In the genomic region with DNA sequence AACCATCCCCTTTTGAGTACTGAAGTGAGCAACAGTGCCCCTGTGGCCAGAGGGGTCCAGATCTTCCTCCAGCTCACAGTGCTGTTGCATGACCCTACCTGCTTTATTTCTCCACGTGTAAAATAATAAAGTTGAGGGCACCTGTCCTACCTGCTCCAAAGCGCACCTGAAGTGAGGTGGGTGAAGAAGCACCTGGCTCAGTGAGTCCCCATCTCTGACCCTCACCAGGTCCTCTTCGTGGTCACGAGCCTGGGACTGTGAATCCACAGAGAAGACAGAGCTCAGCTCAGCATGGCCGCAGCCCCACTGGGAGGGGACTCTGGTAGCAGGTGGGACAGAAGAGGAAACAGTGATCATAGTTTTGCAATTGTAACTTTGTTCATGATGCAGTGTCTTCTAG, we compare ENCODE assay signal across 19 cellular contexts.
DNase-seq lines count a peak whose midpoint lies in the region; ATAC-seq, FAIRE-seq and TF ChIP-seq lines count a peak whose summit lies in the region.
"Had no signal": no experiment of that assay in that cellular context is flagged by ENCODE, and none has a peak within 500 bp of the region (broad histone marks: within the 10 kb centered on the region; RNA-seq: fewer than 3 reads in every experiment).

No MANE protein-coding gene starts in this region.

- no peak overlapping the region for H2BK15ac ChIP-seq in H9 (ENCODE audit: low read depth, low read length)

- H3K4me3 Mint-ChIP-seq in H9 = no peak overlapping the region
- H3K4me3 Mint-ChIP-seq: CD4-positive, alpha-beta memory T cell; GM23338; HFFc6 had no signal

- H2BK120ac ChIP-seq in H9 (ENCODE audit: low read depth, low read length, poor library complexity, severe bottlenecking) = no peak overlapping the region

- no peak for TF ChIP-seq RAD21 in K562 (CRISPR knock-in tag; conservative IDR thresholded peaks at IDR 0.05 in 1 of 2, IDR thresholded peaks at IDR 0.05 in 1 of 2)

- POLR2A ChIA-PET in K562 (lab: Yijun Ruan, JAX) = interaction anchor here (0.6 to 2.0 kb wide), 2 partner anchors 8 to 649 kb away, joined by 4 read pairs; no protein-coding TSS in a partner anchor
- POLR2A ChIA-PET in GM10248 (lab: Yijun Ruan, JAX) = no interaction called here

- no peaks in the 10 kb centered on the region for H3K36me3 Mint-ChIP-seq in H9 (ENCODE audit: insufficient read depth in 1 of 3, low read depth in 3 of 3)
- H3K36me3 Mint-ChIP-seq: CD4-positive, alpha-beta memory T cell had no signal

- H3K9ac ChIP-seq in H9 (ENCODE audit: extremely low read depth, insufficient read length, low read length) (no peak overlapping the region), K562 (ENCODE audit: insufficient read depth in 1 of 2, low read depth in 2 of 2, low read length in 2 of 2) (no peak overlapping the region)

- no peak overlapping the region for H2AK5ac ChIP-seq in H9 (ENCODE audit: insufficient read length, low read length)

- H3K79me1 ChIP-seq in H9 (ENCODE audit: insufficient read depth, low read depth, low read length, poor library complexity, severe bottlenecking) = no peaks in the 10 kb centered on the region

- H2BK12ac ChIP-seq in H9 (ENCODE audit: insufficient read length, low read depth, low read length) = no peak overlapping the region

- no TSS peak for BruUV-seq in K562 (replicated peaks; lab: Mats Ljungman, UMichigan)

- peak; percentile 33; the same call in 1 of the 3 replicates for ATAC-seq in K562
- no peak for ATAC-seq in stimulated activated naive CD8-positive, alpha-beta T cell treated with anti-CD3 and anti-CD28 coated beads, Interleukin-15, Interleukin-2, amounts not matched to agents 100 U/mL and 50 U/mL, for 24 hours
- ATAC-seq: GM12878, GM23338 had no signal

- no peaks in the 10 kb centered on the region for H3K27me3 ChIP-seq in H9 (ENCODE audit: insufficient read depth, low read length)
- peaks cover 12 to 23% of the 10 kb centered on the region in 2 experiments for H3K27me3 ChIP-seq in K562 (ENCODE audit: control insufficient read depth in 2 of 2, insufficient read depth in 2 of 2, low read length in 2 of 2)

- TF ChIP-seq CTCF in H9 (conservative IDR thresholded peaks at IDR 0.05) (peak; percentile 16; the same call in 1 of the 3 replicates), K562 (IDR thresholded peaks at IDR 0.05 in 2 of 3, conservative IDR thresholded peaks at IDR 0.05 in 1 of 3; ENCODE audit: insufficient read depth in 2 of 3, low read depth in 1 of 3, low read length in 3 of 3) (no peak), GM10248 (IDR thresholded peaks at IDR 0.05; ENCODE audit: control extremely low read depth, extremely low read depth, low read depth, missing control alignments) (no peak)

- no peak overlapping the region for H3K56ac ChIP-seq in H9 (ENCODE audit: insufficient read length, low read depth, low read length)

- CTCF ChIA-PET in K562 (lab: Yijun Ruan, JAX; ENCODE audit: low intra/inter-chr PET ratio) (no interaction called here), GM10248 (lab: Yijun Ruan, JAX) (no interaction called here)

- no peak overlapping the region for H3K4ac ChIP-seq in H9 (ENCODE audit: low read depth, low read length)

- intact Hi-C loops in K562 (cut with micrococcal nuclease) = loop anchor here (5.0 kb wide), 1 partner anchor 143 kb away; no protein-coding TSS in a partner anchor

- no peak overlapping the region for H3K4me3 ChIP-seq in K562
- H3K4me3 ChIP-seq: GM12878, GM23338, HAP-1 had no signal

- H4K20me1 ChIP-seq in H9 (ENCODE audit: control insufficient read depth, insufficient read depth, insufficient read length) = no peaks in the 10 kb centered on the region
- no peaks in the 10 kb centered on the region; the same call in 1 of the 2 replicates for H4K20me1 ChIP-seq in K562 (replicated peaks; ENCODE audit: control insufficient read depth, insufficient read depth, low read length)

- no peaks in the 10 kb centered on the region for H3K9me3 Mint-ChIP-seq in H9
- H3K9me3 Mint-ChIP-seq: CD4-positive, alpha-beta memory T cell; HFFc6 had no signal

- in situ Hi-C loops in K562 (cut with MboI) = loop anchor here (5.0 to 10.0 kb wide), 2 partner anchors 183 to 495 kb away; no protein-coding TSS in a partner anchor

- H2BK5ac ChIP-seq in H9 (ENCODE audit: insufficient read length, low read length) = no peak overlapping the region

- H2BK20ac ChIP-seq in H9 (ENCODE audit: low read depth, low read length, poor library complexity, severe bottlenecking) = no peak overlapping the region

- no peak overlapping the region for H3K27ac Mint-ChIP-seq in H9
- H3K27ac Mint-ChIP-seq: CD4-positive, alpha-beta memory T cell; GM23338; HFFc6 had no signal

- no peaks in the 10 kb centered on the region for H3K9me1 ChIP-seq in K562 (ENCODE audit: control insufficient read depth, insufficient read depth, low read length)

- no peak overlapping the region for H4K5ac ChIP-seq in H9 (ENCODE audit: insufficient read length, low read depth, low read length)

- peaks cover 4% of the 10 kb centered on the region for H3K27me3 Mint-ChIP-seq in H9 (ENCODE audit: low read depth)

- no peak for TF ChIP-seq EP300 in K562 (IDR thresholded peaks at IDR 0.05; ENCODE audit: low read length)

- H3T11ph ChIP-seq in H9 (ENCODE audit: low read length) = no peak overlapping the region

- H3K9me3 ChIP-seq in H9 (ENCODE audit: control insufficient read depth, low read depth, low read length) = no peaks in the 10 kb centered on the region
- H3K9me3 ChIP-seq in K562 (replicated peaks; ENCODE audit: control insufficient read depth, insufficient read depth, low read depth, low read length) = no peaks in the 10 kb centered on the region
- H3K9me3 ChIP-seq: Caco-2, HAP-1 had no signal

- H3K18ac ChIP-seq in H9 (ENCODE audit: insufficient read length, low read depth, low read length) = no peak overlapping the region

- H2AFZ ChIP-seq in H9 (ENCODE audit: low read length) (no peak overlapping the region), K562 (ENCODE audit: low read depth, low read length) (no peak overlapping the region)
- H2AFZ ChIP-seq: GM23338 had no signal

- H3K4me2 ChIP-seq in H9 (ENCODE audit: insufficient read depth, insufficient read length, low read length) (no peak overlapping the region), K562 (ENCODE audit: insufficient read depth, low read length) (no peak overlapping the region)
- H3K4me2 ChIP-seq: GM23338 had no signal

- DNase-seq in H9 = no peak
- DNase-seq in MV-4-11 (lab: John Stamatoyannopoulos, UW) = peak; percentile 11
- DNase-seq in K562 (ENCODE audit: extremely low read depth in 1 of 4, low spot score in 3 of 4) = no peak
- DNase-seq in islet precursor cell = peak; percentile 42
- no peak for DNase-seq in foreskin melanocyte
- no peak for DNase-seq in GM10248 (ENCODE audit: extremely low spot score)
- no peak for DNase-seq in NCI-H2196 treated with DMSO at 0.1 percent for 48 hours (lab: John Stamatoyannopoulos, UW; ENCODE audit: unreplicated experiment)
- no peak for DNase-seq in stimulated activated naive CD8-positive, alpha-beta T cell treated with anti-CD3 and anti-CD28 coated beads, Interleukin-15, Interleukin-2, amounts not matched to agents 100 U/mL and 50 U/mL, for 24 hours
- DNase-seq: C1 segment of cervical spinal cord; Caco-2; CD4-positive, alpha-beta memory T cell; DMS153; DND-41; HFFc6 had no signal

- no peaks in the 10 kb centered on the region for H3K4me1 ChIP-seq in H9 (ENCODE audit: insufficient read depth, low read length)
- H3K4me1 ChIP-seq in K562 (replicated peaks in 1 of 2; ENCODE audit: control insufficient read depth in 2 of 2, insufficient read depth in 2 of 2, low read length in 2 of 2) = peaks cover 0 to 3% of the 10 kb centered on the region in 2 experiments; a peak in 2 of 5 replicates
- H3K4me1 ChIP-seq: Caco-2, HAP-1 had no signal

- WGBS in H9 (ENCODE audit: extremely low coverage, insufficient read length, low lambda C conversion rate) = no CpG with 5 or more reads among the region's 5 CpGs
- WGBS in K562 (ENCODE audit: insufficient coverage, low coverage, missing lambda C conversion rate) = 2% methylated on average over 5 of the region's 5 CpGs

- H3K4me1 Mint-ChIP-seq in H9 = peaks cover 2 to 4% of the 10 kb centered on the region in 2 experiments
- H3K4me1 Mint-ChIP-seq: GM23338 had no signal

- no peak overlapping the region for H3K23ac ChIP-seq in H9 (ENCODE audit: insufficient read length, low read depth, low read length)

- H3K27ac ChIP-seq in H9 (ENCODE audit: insufficient read length, low read depth, low read length) (no peak overlapping the region), K562 (ENCODE audit: extremely low read depth, low read depth, low read length) (no peak overlapping the region)

- TF ChIP-seq POLR2A in K562 (conservative IDR thresholded peaks at IDR 0.05) = no peak

- no peak overlapping the region for H4K91ac ChIP-seq in H9 (ENCODE audit: insufficient read length, low read depth, low read length)

- H3K23me2 ChIP-seq in H9 (ENCODE audit: insufficient read length, low read depth, low read length, poor library complexity, severe bottlenecking) = no peaks in the 10 kb centered on the region

- FAIRE-seq in K562 (lab: Jason Lieb, UNC) = no peak
- FAIRE-seq: G401.6, GM12878, GM18507 had no signal

- no peaks in the 10 kb centered on the region for H3K79me2 ChIP-seq in H9 (ENCODE audit: insufficient read depth, low read length)
- H3K79me2 ChIP-seq in K562 (ENCODE audit: control insufficient read depth, insufficient read depth, low read length) = no peaks in the 10 kb centered on the region

- no peaks in the 10 kb centered on the region for H3K36me3 ChIP-seq in K562 (ENCODE audit: control insufficient read depth, insufficient read depth, low read length)
- H3K36me3 ChIP-seq: HAP-1 had no signal

- no peak overlapping the region for H4K8ac ChIP-seq in H9 (replicated peaks; ENCODE audit: insufficient read length, low read depth, low read length)

- H3K14ac ChIP-seq in H9 (ENCODE audit: insufficient read depth, low read length) = no peak overlapping the region

TF ChIP-seq in K562, 482 proteins besides CTCF, POLR2A, EP300 and RAD21 (continues in another document):
- TF ChIP-seq, protein P1, sequence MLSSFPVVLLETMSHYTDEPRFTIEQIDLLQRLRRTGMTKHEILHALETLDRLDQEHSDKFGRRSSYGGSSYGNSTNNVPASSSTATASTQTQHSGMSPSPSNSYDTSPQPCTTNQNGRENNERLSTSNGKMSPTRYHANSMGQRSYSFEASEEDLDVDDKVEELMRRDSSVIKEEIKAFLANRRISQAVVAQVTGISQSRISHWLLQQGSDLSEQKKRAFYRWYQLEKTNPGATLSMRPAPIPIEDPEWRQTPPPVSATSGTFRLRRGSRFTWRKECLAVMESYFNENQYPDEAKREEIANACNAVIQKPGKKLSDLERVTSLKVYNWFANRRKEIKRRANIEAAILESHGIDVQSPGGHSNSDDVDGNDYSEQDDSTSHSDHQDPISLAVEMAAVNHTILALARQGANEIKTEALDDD (IDR thresholded peaks at IDR 0.05) = no peak

Comparison
In these comparisons a context has a peak if more than half of its experiments do, and no peak if none do; other contexts are left out.
1. DNase-seq: peak in MV-4-11 (single experiment) and islet precursor cell (single experiment); none in H9 (single experiment), K562 (0 of 4), foreskin melanocyte (single experiment), GM10248 (single experiment), NCI-H2196 treated with DMSO at 0.1 percent for 48 hours (single experiment) and stimulated activated naive CD8-positive, alpha-beta T cell treated with anti-CD3 and anti-CD28 coated beads, Interleukin-15, Interleukin-2, amounts not matched to agents 100 U/mL and 50 U/mL, for 24 hours (single experiment).